ENCODE assay signal across 1 cellular context in the genomic region with DNA sequence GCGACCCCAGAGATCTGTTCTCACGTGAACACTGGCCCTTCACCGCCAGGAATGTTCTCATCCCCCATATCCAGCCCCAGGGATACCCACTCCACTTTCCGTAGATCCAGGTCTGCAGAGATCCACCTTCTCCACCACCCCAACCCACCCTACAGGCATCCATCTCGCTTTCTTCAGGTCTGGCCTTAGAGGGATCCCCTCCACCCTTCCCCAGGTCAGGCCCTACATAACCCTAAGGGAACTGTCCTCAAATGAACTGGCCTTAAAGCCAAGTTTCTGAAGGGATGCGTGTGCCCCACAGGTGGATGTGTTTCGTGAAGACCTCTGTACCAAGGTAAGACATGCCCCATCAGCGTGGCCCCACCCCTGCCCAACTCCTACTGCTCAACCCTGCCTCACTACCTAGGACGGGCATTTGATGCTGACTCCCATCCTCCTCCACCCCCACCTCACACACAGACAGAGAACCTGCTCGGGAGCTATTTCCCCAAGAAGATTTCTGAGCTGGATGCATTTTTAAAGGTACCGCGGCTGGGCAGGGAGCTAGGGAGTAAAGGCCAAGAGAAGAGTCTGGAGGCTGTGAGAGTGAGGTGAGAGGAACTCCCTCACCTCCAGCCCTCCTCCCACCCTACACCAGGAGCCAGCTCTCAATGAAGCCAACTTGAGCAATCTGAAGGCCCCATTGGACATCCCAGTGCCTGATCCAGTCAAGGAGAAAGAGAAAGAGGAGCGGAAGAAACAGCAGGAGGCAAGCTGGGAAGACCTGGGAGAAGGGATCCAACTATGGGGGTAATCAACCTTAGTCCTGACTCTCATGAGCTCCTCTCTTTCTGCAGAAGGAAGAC.
TF ChIP-seq lines count a peak whose summit lies in the region.

No MANE protein-coding gene starts in this region.

TF ChIP-seq in K562, 482 proteins besides CTCF, POLR2A, EP300 and RAD21:
- TF ChIP-seq SMAD1 (IDR thresholded peaks at IDR 0.05; ENCODE audit: low read depth, low read length, partially characterized antibody) (no peak), KDM5B (IDR thresholded peaks at IDR 0.05; ENCODE audit: insufficient replicate concordance, low read depth, low read length) (peak; percentile 8)
